ENCODE assay signal across 18 cellular contexts in the genomic region with DNA sequence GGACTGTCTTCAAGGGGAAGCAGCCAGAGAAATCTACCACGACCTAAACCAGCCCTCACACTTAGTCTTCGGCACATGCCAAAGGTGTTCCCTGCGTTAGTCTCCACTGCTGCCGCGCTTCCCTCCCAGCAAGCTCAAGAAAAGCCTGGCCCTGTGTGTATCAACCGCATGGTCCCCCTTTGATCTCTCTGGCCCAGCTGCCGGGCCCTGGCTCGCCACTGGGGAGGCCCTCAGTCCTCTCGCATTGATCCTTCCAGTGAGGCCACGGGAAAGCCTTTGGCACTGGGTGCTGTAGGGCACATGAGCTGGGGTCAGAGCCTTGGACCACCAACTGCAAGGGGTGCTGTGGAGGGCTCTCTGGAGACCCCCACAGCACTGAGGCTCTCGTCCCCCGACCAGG. TPM values are rescaled to one million over a fixed set of nuclear protein-coding genes. Genes with fewer than 3 reads are reported as not detected.
DNase-seq lines count a peak whose midpoint lies in the region; ATAC-seq, FAIRE-seq and TF ChIP-seq lines count a peak whose summit lies in the region.
"Had no signal": no experiment of that assay in that cellular context is flagged by ENCODE, and none has a peak within 500 bp of the region (broad histone marks: within the 10 kb centered on the region; RNA-seq: fewer than 3 reads in every experiment).

No MANE protein-coding gene starts in this region.

- peaks cover 2% of the 10 kb centered on the region for H3F3A ChIP-seq in neural progenitor cell (ENCODE audit: low read depth)

- no peak overlapping the region for H3K4me3 Mint-ChIP-seq in stimulated activated naive CD8-positive, alpha-beta T cell treated with anti-CD3 and anti-CD28 coated beads, Interleukin-15, amount 100 ng/mL, for 72 hours
- no peak overlapping the region for H3K4me3 Mint-ChIP-seq in neural progenitor cell
- H3K4me3 Mint-ChIP-seq: B cell; CD4-positive, alpha-beta memory T cell; HFFc6 had no signal

- H3K4me1 ChIP-seq in BLaER1 treated with 17β-estradiol and CSF1 and Interleukin-3, amounts not matched to agents 10 nM and 100 nM, result peaks cover 19 to 84% (median 67%) of the 10 kb centered on the region in 10 experiments
- H3K4me1 ChIP-seq in H1 (replicated peaks in 1 of 4; ENCODE audit: control insufficient read depth in 3 of 4, insufficient read depth in 4 of 4, low read length in 3 of 4), result no peaks in the 10 kb centered on the region
- H3K4me1 ChIP-seq in neural progenitor cell, result no peaks in the 10 kb centered on the region
- H3K4me1 ChIP-seq: HAP-1 had no signal

- no peak overlapping the region for H3K18ac ChIP-seq in H1 (ENCODE audit: extremely low read depth, low read length)

- H3K79me2 ChIP-seq in H1 (ENCODE audit: control insufficient read depth in 1 of 2, insufficient read depth in 2 of 2, low read length in 2 of 2) (no peaks in the 10 kb centered on the region), neural progenitor cell (ENCODE audit: low read depth) (no peaks in the 10 kb centered on the region)

- TF ChIP-seq RAD21 in H1 (IDR thresholded peaks at IDR 0.05 in 1 of 2, conservative IDR thresholded peaks at IDR 0.05 in 1 of 2; ENCODE audit: low read depth in 2 of 2, low read length in 2 of 2), result no peak

- H3K9me3 ChIP-seq in BLaER1 treated with 17β-estradiol and CSF1 and Interleukin-3, amounts not matched to agents 10 nM and 100 nM (replicated peaks in 1 of 11), result no peaks in the 10 kb centered on the region
- H3K9me3 ChIP-seq in H1 (ENCODE audit: insufficient read depth in 2 of 2, low read depth in 1 of 2, low read length in 1 of 2) (no peaks in the 10 kb centered on the region), neural progenitor cell (ENCODE audit: low read depth) (no peaks in the 10 kb centered on the region)
- H3K9me3 ChIP-seq: HAP-1 had no signal

- H3K23ac ChIP-seq in H1 (ENCODE audit: insufficient read length), result no peak overlapping the region

- no peak overlapping the region for H3K4ac ChIP-seq in H1 (replicated peaks; ENCODE audit: insufficient read length, low read depth, low read length)

- no peaks in the 10 kb centered on the region for H4K20me1 ChIP-seq in BLaER1 treated with 17β-estradiol and CSF1 and Interleukin-3, amounts not matched to agents 10 nM and 100 nM
- H4K20me1 ChIP-seq in H1 (replicated peaks in 1 of 2; ENCODE audit: control insufficient read depth in 1 of 2, insufficient read depth in 2 of 2, low read length in 2 of 2) (no peaks in the 10 kb centered on the region), neural progenitor cell (ENCODE audit: low read depth) (no peaks in the 10 kb centered on the region)

- H3K79me1 ChIP-seq in H1 (ENCODE audit: low read depth, low read length), result no peaks in the 10 kb centered on the region

- H4K8ac ChIP-seq in H1 (ENCODE audit: extremely low read depth, insufficient read depth, low read length), result no peak overlapping the region

- H3K56ac ChIP-seq in H1 (replicated peaks; ENCODE audit: insufficient read length, low read depth, low read length), result no peak overlapping the region

- H3K27ac Mint-ChIP-seq in stimulated activated naive CD8-positive, alpha-beta T cell treated with anti-CD3 and anti-CD28 coated beads, Interleukin-15, amount 100 ng/mL, for 72 hours, result peak overlapping the region in 1 of 2 donors; percentile 13
- H3K27ac Mint-ChIP-seq in neural progenitor cell, result no peak overlapping the region
- H3K27ac Mint-ChIP-seq: B cell, HFFc6 had no signal

- H2AFZ ChIP-seq in H1 (ENCODE audit: low read length), result no peak overlapping the region
- H2AFZ ChIP-seq in neural progenitor cell (replicated peaks), result no peak overlapping the region

- H3K27ac ChIP-seq in BLaER1 treated with 17β-estradiol and CSF1 and Interleukin-3, amounts not matched to agents 10 nM and 100 nM, result peak overlapping the region in 6 of 11 experiments; percentile 51 to 87 (median 74); a peak in 11 of 22 replicates
- no peak overlapping the region for H3K27ac ChIP-seq in H1 (ENCODE audit: low read depth, low read length)
- no peak overlapping the region for H3K27ac ChIP-seq in neural progenitor cell

- no peak for ATAC-seq in stimulated activated naive CD8-positive, alpha-beta T cell treated with anti-CD3 and anti-CD28 coated beads, Interleukin-15, amount 100 ng/mL, for 72 hours

- no peak overlapping the region for H2AK5ac ChIP-seq in H1 (ENCODE audit: low read depth, low read length)

- no peaks in the 10 kb centered on the region for H3K4me1 Mint-ChIP-seq in stimulated activated naive CD8-positive, alpha-beta T cell treated with anti-CD3 and anti-CD28 coated beads, Interleukin-15, amount 100 ng/mL, for 72 hours
- H3K4me1 Mint-ChIP-seq in neural progenitor cell, result peaks cover 10% of the 10 kb centered on the region
- H3K4me1 Mint-ChIP-seq: B cell; CD4-positive, alpha-beta memory T cell had no signal

- WGBS in H1 (ENCODE audit: extremely low coverage in 1 of 2, insufficient coverage in 1 of 2, insufficient read length in 1 of 2, insufficient replicate concordance in 2 of 2, low coverage in 1 of 2, low lambda C conversion rate in 2 of 2, missing lambda C conversion rate in 1 of 2), 2 experiments, result 77% methylated on average over 12 of the region's 12 CpGs; no CpG with 5 or more reads in 1 of the 2 experiments

- no peak overlapping the region for H4K91ac ChIP-seq in H1 (replicated peaks; ENCODE audit: insufficient read length, low read length)

- no peak overlapping the region for H3K4me3 ChIP-seq in BLaER1 treated with 17β-estradiol and CSF1 and Interleukin-3, amounts not matched to agents 10 nM and 100 nM
- H3K4me3 ChIP-seq in H7 (ENCODE audit: insufficient read depth, low read depth, low read length) (no peak overlapping the region), H1 (ENCODE audit: extremely low read depth in 1 of 4, insufficient read depth in 2 of 4, low read depth in 3 of 4, low read length in 4 of 4) (no peak overlapping the region), neural progenitor cell (no peak overlapping the region)
- H3K4me3 ChIP-seq: HAP-1 had no signal

- no peaks in the 10 kb centered on the region for H3K36me3 Mint-ChIP-seq in neural progenitor cell
- H3K36me3 Mint-ChIP-seq: CD4-positive, alpha-beta memory T cell had no signal

- no peak for TF ChIP-seq CTCF in H1 (IDR thresholded peaks at IDR 0.05; ENCODE audit: control extremely low read depth in 1 of 3, insufficient read depth in 1 of 3, low read depth in 1 of 3, low read length in 3 of 3)
- no peak for TF ChIP-seq CTCF in neural progenitor cell (IDR thresholded peaks at IDR 0.05)

- peak overlapping the region in 9 of 11 experiments; percentile 60 to 98 (median 87); a peak in 18 of 22 replicates for H3K4me2 ChIP-seq in BLaER1 treated with 17β-estradiol and CSF1 and Interleukin-3, amounts not matched to agents 10 nM and 100 nM
- H3K4me2 ChIP-seq in H1 (ENCODE audit: insufficient read depth in 1 of 2, low read depth in 2 of 2, low read length in 2 of 2), result no peak overlapping the region
- no peak overlapping the region for H3K4me2 ChIP-seq in neural progenitor cell

- no peaks in the 10 kb centered on the region for H3K9me3 Mint-ChIP-seq in stimulated activated naive CD8-positive, alpha-beta T cell treated with anti-CD3 and anti-CD28 coated beads, Interleukin-15, amount 100 ng/mL, for 72 hours
- H3K9me3 Mint-ChIP-seq in neural progenitor cell, result no peaks in the 10 kb centered on the region
- H3K9me3 Mint-ChIP-seq: HFFc6 had no signal

- H2BK120ac ChIP-seq in H1 (replicated peaks; ENCODE audit: low read depth, low read length), result no peak overlapping the region

- H2BK20ac ChIP-seq in H1 (ENCODE audit: low read length), result no peak overlapping the region

- peaks cover 0 to 20% (median 0%) of the 10 kb centered on the region in 11 experiments; a peak in 4 of 22 replicates for H3K27me3 ChIP-seq in BLaER1 treated with 17β-estradiol and CSF1 and Interleukin-3, amounts not matched to agents 10 nM and 100 nM
- H3K27me3 ChIP-seq in H7 (ENCODE audit: control insufficient read depth, insufficient read depth, low read length) (no peaks in the 10 kb centered on the region), H1 (replicated peaks in 1 of 4; ENCODE audit: control insufficient read depth in 3 of 4, extremely low read depth in 1 of 4, insufficient read depth in 3 of 4, low read length in 3 of 4) (no peaks in the 10 kb centered on the region), neural progenitor cell (no peaks in the 10 kb centered on the region)

- TF ChIP-seq POLR2A in H1 (IDR thresholded peaks at IDR 0.05; ENCODE audit: control extremely low read depth in 1 of 2, low read depth in 2 of 2, low read length in 2 of 2), result no peak

- no peak for FAIRE-seq in H1 (lab: Jason Lieb, UNC)
- FAIRE-seq: G401.6, GM12892 had no signal

- H3K14ac ChIP-seq in H1 (ENCODE audit: insufficient read length), result no peak overlapping the region

- H3K36me3 ChIP-seq in BLaER1 treated with 17β-estradiol and CSF1 and Interleukin-3, amounts not matched to agents 10 nM and 100 nM, result no peaks in the 10 kb centered on the region
- H3K36me3 ChIP-seq in H7 (replicated peaks; ENCODE audit: control insufficient read depth, insufficient read depth, low read length) (no peaks in the 10 kb centered on the region), H1 (ENCODE audit: control insufficient read depth in 2 of 4, insufficient read depth in 4 of 4, low read length in 3 of 4) (no peaks in the 10 kb centered on the region), neural progenitor cell (no peaks in the 10 kb centered on the region)
- H3K36me3 ChIP-seq: HAP-1 had no signal

- no peaks in the 10 kb centered on the region for H3K23me2 ChIP-seq in H1 (ENCODE audit: low read depth, low read length)

- H2BK12ac ChIP-seq in H1 (ENCODE audit: low read depth, low read length), result no peak overlapping the region

- POLR2A ChIA-PET in H1 (lab: Charles Lee; ENCODE audit: partially characterized antibody), result interaction anchor here (1.7 kb wide), 1 partner anchor 11 kb away, joined by 5 read pairs; no protein-coding TSS in a partner anchor

- TF ChIP-seq EP300 in H1 (IDR thresholded peaks at IDR 0.05; ENCODE audit: borderline replicate concordance in 1 of 2, low read depth in 2 of 2, low read length in 2 of 2), result no peak

- no peak overlapping the region for H4K5ac ChIP-seq in H1 (ENCODE audit: insufficient read length, low read depth, low read length)

- H2BK15ac ChIP-seq in H1 (ENCODE audit: low read length), result no peak overlapping the region

- peak overlapping the region in 5 of 11 experiments; percentile 33 to 74 (median 58); a peak in 8 of 22 replicates for H3K9ac ChIP-seq in BLaER1 treated with 17β-estradiol and CSF1 and Interleukin-3, amounts not matched to agents 10 nM and 100 nM
- H3K9ac ChIP-seq in H1 (replicated peaks in 1 of 4; ENCODE audit: extremely low read depth in 1 of 4, low read depth in 3 of 4, low read length in 3 of 4), result no peak overlapping the region
- no peak overlapping the region for H3K9ac ChIP-seq in neural progenitor cell

- no peaks in the 10 kb centered on the region for H3K27me3 Mint-ChIP-seq in stimulated activated naive CD8-positive, alpha-beta T cell treated with anti-CD3 and anti-CD28 coated beads, Interleukin-15, amount 100 ng/mL, for 72 hours
- H3K27me3 Mint-ChIP-seq in neural progenitor cell (ENCODE audit: insufficient read depth, low read depth), result peaks cover 6% of the 10 kb centered on the region
- H3K27me3 Mint-ChIP-seq: B cell; CD4-positive, alpha-beta memory T cell had no signal

- H2BK5ac ChIP-seq in H1 (ENCODE audit: low read depth, low read length), result no peak overlapping the region; the same call in 1 of the 2 replicates

- peak; percentile 38 for DNase-seq in H7
- DNase-seq in H1 (ENCODE audit: low read depth in 1 of 2, low spot score in 2 of 2), result no peak
- DNase-seq in NCI-H748 (lab: John Stamatoyannopoulos, UW; ENCODE audit: unreplicated experiment), result no peak
- no peak for DNase-seq in NCI-H1092 treated with DMSO at 0.1 percent for 48 hours (lab: John Stamatoyannopoulos, UW)
- DNase-seq in stimulated activated naive CD8-positive, alpha-beta T cell treated with anti-CD3 and anti-CD28 coated beads, Interleukin-15, amount 100 ng/mL, for 72 hours, result no peak
- DNase-seq in neural progenitor cell (ENCODE audit: low spot score), result no peak
- DNase-seq: C1 segment of cervical spinal cord; Calu3; CD4-positive, alpha-beta memory T cell; COR-L47; DMS53; DMS79 treated with DMSO at 0.1 percent for 48 hours; HFFc6 had no signal

- CTCF ChIA-PET in H1 (lab: Charles Lee; ENCODE audit: partially characterized antibody), result interaction anchor here (0.8 to 3.9 kb wide), 6 partner anchors 11 to 146 kb away, joined by 3 to 24 read pairs (median 8); no protein-coding TSS in a partner anchor

RNA-seq across cellular contexts. Expression of a gene that starts 29.6 kb away (rescaled TPM):
- 29.6 and 32.4 TPM in 2 replicates for total RNA-seq in H7 (2014; rRNA removed; shearing (Covaris generic))
- total RNA-seq in H1 (2021; fragmentation: NEBNext Ultra II Directional; extraction: Animal tissue kit (Norgen Biotek cat#: 25700)), result 55.6 and 63.9 TPM in 2 replicates
- polyA plus RNA-seq in H1 (2011; rRNA removed), result 23.7 and 39.0 TPM in 2 replicates
- 37.2 TPM for polyA plus RNA-seq in H1 (2011; cell fraction: cytosol; rRNA removed)
- polyA plus RNA-seq in H1 (2011; cell fraction: nucleus; rRNA removed), result 86.9 TPM
- 36.8 to 50.9 TPM (median 49.8 TPM) in 4 replicates for polyA plus RNA-seq in H1 (2012, experiment 1 of 2)
- polyA plus RNA-seq in H1 (2012, experiment 2 of 2), result 28.4 TPM
- 29.3 TPM for polyA plus RNA-seq in H1 (2013, experiment 1 of 2)
- 27.4 TPM for polyA plus RNA-seq in H1 (2013, experiment 2 of 2)
- 26.5 and 30.9 TPM in 2 replicates for polyA minus RNA-seq in H1 (2011; rRNA and poly(A)+ RNA removed)
- 18.6 TPM for polyA minus RNA-seq in H1 (2011; cell fraction: cytosol; rRNA and poly(A)+ RNA removed)
- polyA minus RNA-seq in H1 (2011; cell fraction: nucleus; rRNA and poly(A)+ RNA removed), result 57.3 TPM
- total RNA-seq in neural progenitor cell (ENCODE audit: low replicate concordance), result 19.2 and 30.5 TPM in 2 replicates

Comparison
In these comparisons a context has a peak if more than half of its experiments do, and no peak if none do; other contexts are left out.
1. H3K27ac ChIP-seq: peak in BLaER1 treated with 17β-estradiol and CSF1 and Interleukin-3, amounts not matched to agents 10 nM and 100 nM (6 of 11); none in H1 (single experiment) and neural progenitor cell (single experiment).
2. H3K4me2 ChIP-seq: peak in BLaER1 treated with 17β-estradiol and CSF1 and Interleukin-3, amounts not matched to agents 10 nM and 100 nM (9 of 11); none in H1 (0 of 2) and neural progenitor cell (single experiment).